In the genomic region with DNA sequence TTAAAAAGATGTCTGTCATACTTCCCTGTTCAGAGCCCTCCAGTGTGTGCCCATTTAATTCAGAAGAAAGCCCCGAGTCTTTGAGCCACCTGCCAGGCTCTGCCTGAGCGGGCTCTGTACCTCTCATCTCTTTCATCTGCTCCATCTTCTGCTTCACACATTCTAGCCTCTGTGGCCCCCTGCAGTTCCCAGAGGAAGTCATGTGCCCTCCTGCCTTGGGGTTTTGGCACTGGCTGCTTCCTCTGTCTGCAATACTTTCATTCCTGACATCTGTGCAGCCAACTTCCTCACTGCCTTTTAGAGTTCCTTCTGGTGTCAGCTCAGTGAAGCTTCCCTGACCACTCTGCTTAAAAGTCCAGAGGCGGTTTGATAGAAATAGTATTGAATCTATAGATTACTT, we compare ENCODE assay signal across 1 cellular context.
TF ChIP-seq lines count a peak whose summit lies in the region.

No MANE protein-coding gene starts in this region.

TF ChIP-seq in WTC11, 78 proteins besides CTCF, POLR2A, EP300 and RAD21 (continued from another document):
- TF ChIP-seq, protein P1, sequence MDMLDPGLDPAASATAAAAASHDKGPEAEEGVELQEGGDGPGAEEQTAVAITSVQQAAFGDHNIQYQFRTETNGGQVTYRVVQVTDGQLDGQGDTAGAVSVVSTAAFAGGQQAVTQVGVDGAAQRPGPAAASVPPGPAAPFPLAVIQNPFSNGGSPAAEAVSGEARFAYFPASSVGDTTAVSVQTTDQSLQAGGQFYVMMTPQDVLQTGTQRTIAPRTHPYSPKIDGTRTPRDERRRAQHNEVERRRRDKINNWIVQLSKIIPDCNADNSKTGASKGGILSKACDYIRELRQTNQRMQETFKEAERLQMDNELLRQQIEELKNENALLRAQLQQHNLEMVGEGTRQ (CRISPR knock-in tag; IDR thresholded peaks at IDR 0.05) = 0 out of 2 replicates have a peak, but pooled peaks have one; percentile 29
- TF ChIP-seq, protein P2, sequence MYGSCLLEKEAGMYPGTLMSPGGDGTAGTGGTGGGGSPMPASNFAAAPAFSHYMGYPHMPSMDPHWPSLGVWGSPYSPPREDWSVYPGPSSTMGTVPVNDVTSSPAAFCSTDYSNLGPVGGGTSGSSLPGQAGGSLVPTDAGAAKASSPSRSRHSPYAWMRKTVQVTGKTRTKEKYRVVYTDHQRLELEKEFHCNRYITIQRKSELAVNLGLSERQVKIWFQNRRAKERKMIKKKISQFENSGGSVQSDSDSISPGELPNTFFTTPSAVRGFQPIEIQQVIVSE (CRISPR knock-in tag; IDR thresholded peaks at IDR 0.05; ENCODE audit: borderline replicate concordance) = no peak
- no peak for TF ChIP-seq ATF3 (CRISPR knock-in tag; conservative IDR thresholded peaks at IDR 0.05)
